16 cellular contexts compared by ENCODE assay signal in the genomic region with DNA sequence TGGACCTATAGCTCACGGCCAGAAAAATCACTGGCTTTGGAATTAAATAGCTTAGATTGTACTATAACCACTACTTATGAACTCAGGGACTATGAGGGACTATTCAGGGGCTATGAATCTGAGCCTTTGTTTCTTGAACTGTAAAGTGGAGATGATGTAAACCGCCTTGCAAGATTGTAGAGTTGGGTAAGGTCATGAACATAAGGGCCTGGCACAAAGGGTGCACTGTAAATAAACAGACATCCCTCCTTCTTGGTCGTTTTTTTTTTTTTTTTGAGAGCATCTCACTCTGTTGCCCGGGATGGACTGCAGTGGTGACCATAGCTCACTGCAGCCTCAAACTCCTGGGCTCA.
"Had no signal": no experiment of that assay in that cellular context is flagged by ENCODE, and none has a peak within 500 bp of the region (broad histone marks: within the 10 kb centered on the region; RNA-seq: fewer than 3 reads in every experiment).

No MANE protein-coding gene starts in this region.

- ATAC-seq: effector memory CD8-positive, alpha-beta T cell; gastrocnemius medialis; left lobe of liver; natural killer cell; sciatic nerve had no signal

- H3K4me3 Mint-ChIP-seq: effector memory CD8-positive, alpha-beta T cell; memory B cell; natural killer cell had no signal

- H3K27me3 Mint-ChIP-seq: effector memory CD8-positive, alpha-beta T cell; memory B cell had no signal

- H3K36me3 Mint-ChIP-seq: natural killer cell had no signal

- DNase-seq: cortex of kidney; effector memory CD8-positive, alpha-beta T cell; gastrocnemius medialis; kidney; natural killer cell; nucleus accumbens; stimulated activated CD4-positive, alpha-beta T cell treated with anti-CD3 and anti-CD28 coated beads, Interleukin-12 subunit alpha, Interleukin-12 subunit beta, amount 100 ng/mL, for 4 hours; stimulated activated CD4-positive, alpha-beta T cell treated with anti-CD3 and anti-CD28 coated beads, Interleukin-1b, Interleukin-23, amount 100 ng/mL, for 48 hours; stimulated activated CD4-positive, alpha-beta T cell treated with anti-CD3 and anti-CD28 coated beads, Interleukin-4, amount 100 ng/mL, for 1 hour; stimulated activated CD8-positive, alpha-beta memory T cell treated with anti-CD3 and anti-CD28 coated beads, Interleukin-4, amount 100 ng/mL, for 48 hours; stimulated activated naive CD4-positive, alpha-beta T cell treated with Interleukin-2 at 50 U/mL for 16 hours; thyroid gland; trophoblast cell had no signal

- H3K9me3 Mint-ChIP-seq: effector memory CD8-positive, alpha-beta T cell; memory B cell; natural killer cell had no signal

- H3K27ac Mint-ChIP-seq: memory B cell, natural killer cell had no signal
